In the genomic region with DNA sequence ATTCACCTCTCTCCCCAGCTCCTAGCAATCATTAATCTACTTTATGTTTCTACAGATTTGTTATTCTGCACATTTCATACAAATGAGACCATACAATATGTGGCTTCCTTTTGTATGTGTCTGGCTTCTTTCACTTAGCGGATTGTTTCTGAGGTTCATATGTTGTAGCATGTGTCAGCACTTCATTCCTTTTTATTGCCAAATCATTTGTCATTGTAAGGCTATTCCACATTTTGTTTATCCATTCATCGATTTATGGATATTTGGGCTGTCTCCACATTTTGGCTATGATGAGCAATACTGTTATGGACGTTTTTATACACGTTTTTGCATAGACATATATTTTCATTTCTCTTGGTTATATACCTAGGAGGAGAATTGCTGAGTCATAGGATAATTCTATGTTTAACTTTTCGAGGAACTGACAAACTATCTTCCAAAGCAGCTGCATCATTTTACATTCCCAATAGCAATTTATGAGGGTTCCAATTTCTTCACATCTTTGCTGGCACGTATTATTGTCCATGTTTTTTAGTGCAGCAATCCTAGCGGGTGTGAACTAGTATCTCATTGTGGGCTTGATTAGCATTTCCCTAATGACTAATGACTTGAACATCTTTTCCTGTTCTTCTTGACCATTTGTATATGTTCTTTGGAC, we compare ENCODE assay signal across 1 cellular context.
A peak's percentile ranks its signal among the peaks of the same experiment; 100 is the strongest.
TF ChIP-seq lines count a peak whose summit lies in the region.

No MANE protein-coding gene starts in this region.

TF ChIP-seq in HepG2, 621 proteins besides CTCF, POLR2A, EP300 and RAD21:
- TF ChIP-seq, protein P1, sequence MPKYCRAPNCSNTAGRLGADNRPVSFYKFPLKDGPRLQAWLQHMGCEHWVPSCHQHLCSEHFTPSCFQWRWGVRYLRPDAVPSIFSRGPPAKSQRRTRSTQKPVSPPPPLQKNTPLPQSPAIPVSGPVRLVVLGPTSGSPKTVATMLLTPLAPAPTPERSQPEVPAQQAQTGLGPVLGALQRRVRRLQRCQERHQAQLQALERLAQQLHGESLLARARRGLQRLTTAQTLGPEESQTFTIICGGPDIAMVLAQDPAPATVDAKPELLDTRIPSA (CRISPR knock-in tag; IDR thresholded peaks at IDR 0.05; ENCODE audit: borderline replicate concordance) = no peak
- TF ChIP-seq MAFK (conservative IDR thresholded peaks at IDR 0.05 in 1 of 2, IDR thresholded peaks at IDR 0.05 in 1 of 2; ENCODE audit: low read length in 2 of 2) = peak; percentile 90 to 94
- TF ChIP-seq, protein P2, sequence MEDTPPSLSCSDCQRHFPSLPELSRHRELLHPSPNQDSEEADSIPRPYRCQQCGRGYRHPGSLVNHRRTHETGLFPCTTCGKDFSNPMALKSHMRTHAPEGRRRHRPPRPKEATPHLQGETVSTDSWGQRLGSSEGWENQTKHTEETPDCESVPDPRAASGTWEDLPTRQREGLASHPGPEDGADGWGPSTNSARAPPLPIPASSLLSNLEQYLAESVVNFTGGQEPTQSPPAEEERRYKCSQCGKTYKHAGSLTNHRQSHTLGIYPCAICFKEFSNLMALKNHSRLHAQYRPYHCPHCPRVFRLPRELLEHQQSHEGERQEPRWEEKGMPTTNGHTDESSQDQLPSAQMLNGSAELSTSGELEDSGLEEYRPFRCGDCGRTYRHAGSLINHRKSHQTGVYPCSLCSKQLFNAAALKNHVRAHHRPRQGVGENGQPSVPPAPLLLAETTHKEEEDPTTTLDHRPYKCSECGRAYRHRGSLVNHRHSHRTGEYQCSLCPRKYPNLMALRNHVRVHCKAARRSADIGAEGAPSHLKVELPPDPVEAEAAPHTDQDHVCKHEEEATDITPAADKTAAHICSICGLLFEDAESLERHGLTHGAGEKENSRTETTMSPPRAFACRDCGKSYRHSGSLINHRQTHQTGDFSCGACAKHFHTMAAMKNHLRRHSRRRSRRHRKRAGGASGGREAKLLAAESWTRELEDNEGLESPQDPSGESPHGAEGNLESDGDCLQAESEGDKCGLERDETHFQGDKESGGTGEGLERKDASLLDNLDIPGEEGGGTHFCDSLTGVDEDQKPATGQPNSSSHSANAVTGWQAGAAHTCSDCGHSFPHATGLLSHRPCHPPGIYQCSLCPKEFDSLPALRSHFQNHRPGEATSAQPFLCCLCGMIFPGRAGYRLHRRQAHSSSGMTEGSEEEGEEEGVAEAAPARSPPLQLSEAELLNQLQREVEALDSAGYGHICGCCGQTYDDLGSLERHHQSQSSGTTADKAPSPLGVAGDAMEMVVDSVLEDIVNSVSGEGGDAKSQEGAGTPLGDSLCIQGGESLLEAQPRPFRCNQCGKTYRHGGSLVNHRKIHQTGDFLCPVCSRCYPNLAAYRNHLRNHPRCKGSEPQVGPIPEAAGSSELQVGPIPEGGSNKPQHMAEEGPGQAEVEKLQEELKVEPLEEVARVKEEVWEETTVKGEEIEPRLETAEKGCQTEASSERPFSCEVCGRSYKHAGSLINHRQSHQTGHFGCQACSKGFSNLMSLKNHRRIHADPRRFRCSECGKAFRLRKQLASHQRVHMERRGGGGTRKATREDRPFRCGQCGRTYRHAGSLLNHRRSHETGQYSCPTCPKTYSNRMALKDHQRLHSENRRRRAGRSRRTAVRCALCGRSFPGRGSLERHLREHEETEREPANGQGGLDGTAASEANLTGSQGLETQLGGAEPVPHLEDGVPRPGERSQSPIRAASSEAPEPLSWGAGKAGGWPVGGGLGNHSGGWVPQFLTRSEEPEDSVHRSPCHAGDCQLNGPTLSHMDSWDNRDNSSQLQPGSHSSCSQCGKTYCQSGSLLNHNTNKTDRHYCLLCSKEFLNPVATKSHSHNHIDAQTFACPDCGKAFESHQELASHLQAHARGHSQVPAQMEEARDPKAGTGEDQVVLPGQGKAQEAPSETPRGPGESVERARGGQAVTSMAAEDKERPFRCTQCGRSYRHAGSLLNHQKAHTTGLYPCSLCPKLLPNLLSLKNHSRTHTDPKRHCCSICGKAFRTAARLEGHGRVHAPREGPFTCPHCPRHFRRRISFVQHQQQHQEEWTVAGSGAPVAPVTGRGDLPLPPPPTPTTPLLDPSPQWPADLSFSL (CRISPR knock-in tag; IDR thresholded peaks at IDR 0.05) = no peak
- TF ChIP-seq, protein P3, sequence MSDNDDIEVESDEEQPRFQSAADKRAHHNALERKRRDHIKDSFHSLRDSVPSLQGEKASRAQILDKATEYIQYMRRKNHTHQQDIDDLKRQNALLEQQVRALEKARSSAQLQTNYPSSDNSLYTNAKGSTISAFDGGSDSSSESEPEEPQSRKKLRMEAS (IDR thresholded peaks at IDR 0.05) = no peak
- TF ChIP-seq AHR (CRISPR knock-in tag; IDR thresholded peaks at IDR 0.05) = no peak
- TF ChIP-seq, protein P4, sequence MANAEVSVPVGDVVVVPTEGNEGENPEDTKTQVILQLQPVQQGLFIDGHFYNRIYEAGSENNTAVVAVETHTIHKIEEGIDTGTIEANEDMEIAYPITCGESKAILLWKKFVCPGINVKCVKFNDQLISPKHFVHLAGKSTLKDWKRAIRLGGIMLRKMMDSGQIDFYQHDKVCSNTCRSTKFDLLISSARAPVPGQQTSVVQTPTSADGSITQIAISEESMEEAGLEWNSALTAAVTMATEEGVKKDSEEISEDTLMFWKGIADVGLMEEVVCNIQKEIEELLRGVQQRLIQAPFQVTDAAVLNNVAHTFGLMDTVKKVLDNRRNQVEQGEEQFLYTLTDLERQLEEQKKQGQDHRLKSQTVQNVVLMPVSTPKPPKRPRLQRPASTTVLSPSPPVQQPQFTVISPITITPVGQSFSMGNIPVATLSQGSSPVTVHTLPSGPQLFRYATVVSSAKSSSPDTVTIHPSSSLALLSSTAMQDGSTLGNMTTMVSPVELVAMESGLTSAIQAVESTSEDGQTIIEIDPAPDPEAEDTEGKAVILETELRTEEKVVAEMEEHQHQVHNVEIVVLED (CRISPR knock-in tag; IDR thresholded peaks at IDR 0.05; ENCODE audit: borderline replicate concordance) = no peak
- no peak for TF ChIP-seq ERF (CRISPR knock-in tag; IDR thresholded peaks at IDR 0.05)
- TF ChIP-seq USF2 (IDR thresholded peaks at IDR 0.05; ENCODE audit: low read depth, low read length) = no peak
- TF ChIP-seq USF2 (CRISPR knock-in tag; IDR thresholded peaks at IDR 0.05; ENCODE audit: borderline replicate concordance) = no peak
- TF ChIP-seq MAFF (IDR thresholded peaks at IDR 0.05; ENCODE audit: low read depth, low read length) = peak; percentile 92
- TF ChIP-seq MTF2 (CRISPR knock-in tag; IDR thresholded peaks at IDR 0.05; ENCODE audit: borderline replicate concordance) = no peak
- peak; percentile 90 for TF ChIP-seq NFE2L2 (IDR thresholded peaks at IDR 0.05; ENCODE audit: low read length)
- TF ChIP-seq ZFP62 (CRISPR knock-in tag; IDR thresholded peaks at IDR 0.05) = no peak
- no peak for TF ChIP-seq ZNF263 (CRISPR knock-in tag; IDR thresholded peaks at IDR 0.05)
- TF ChIP-seq, protein P5, sequence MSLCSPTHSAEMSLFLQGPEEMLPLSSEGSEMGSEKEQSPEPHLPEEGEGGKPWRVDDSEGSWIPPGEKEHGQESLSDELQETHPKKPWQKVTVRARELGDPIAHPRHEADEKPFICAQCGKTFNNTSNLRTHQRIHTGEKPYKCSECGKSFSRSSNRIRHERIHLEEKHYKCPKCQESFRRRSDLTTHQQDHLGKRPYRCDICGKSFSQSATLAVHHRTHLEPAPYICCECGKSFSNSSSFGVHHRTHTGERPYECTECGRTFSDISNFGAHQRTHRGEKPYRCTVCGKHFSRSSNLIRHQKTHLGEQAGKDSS (CRISPR knock-in tag; IDR thresholded peaks at IDR 0.05; ENCODE audit: borderline replicate concordance, low read depth) = no peak
- no peak for TF ChIP-seq ZNF354B (CRISPR knock-in tag; IDR thresholded peaks at IDR 0.05)
- TF ChIP-seq BRD4 (CRISPR knock-in tag; IDR thresholded peaks at IDR 0.05) = no peak
- TF ChIP-seq ZNF850 (CRISPR knock-in tag; conservative IDR thresholded peaks at IDR 0.05) = no peak
- TF ChIP-seq SMC3 (IDR thresholded peaks at IDR 0.05; ENCODE audit: low read length) = no peak
- TF ChIP-seq ZNF33A (CRISPR knock-in tag; IDR thresholded peaks at IDR 0.05; ENCODE audit: borderline replicate concordance) = no peak
- TF ChIP-seq CREM (IDR thresholded peaks at IDR 0.05) = no peak
- no peak for TF ChIP-seq CREM (CRISPR knock-in tag; IDR thresholded peaks at IDR 0.05)
- no peak for TF ChIP-seq SP1 (IDR thresholded peaks at IDR 0.05)
- TF ChIP-seq SP1 (CRISPR knock-in tag; IDR thresholded peaks at IDR 0.05) = no peak
TF ChIP-seq in HepG2: peak in this region for 3.
